Comparison of ENCODE assay signal across 22 cellular contexts in the genomic region with DNA sequence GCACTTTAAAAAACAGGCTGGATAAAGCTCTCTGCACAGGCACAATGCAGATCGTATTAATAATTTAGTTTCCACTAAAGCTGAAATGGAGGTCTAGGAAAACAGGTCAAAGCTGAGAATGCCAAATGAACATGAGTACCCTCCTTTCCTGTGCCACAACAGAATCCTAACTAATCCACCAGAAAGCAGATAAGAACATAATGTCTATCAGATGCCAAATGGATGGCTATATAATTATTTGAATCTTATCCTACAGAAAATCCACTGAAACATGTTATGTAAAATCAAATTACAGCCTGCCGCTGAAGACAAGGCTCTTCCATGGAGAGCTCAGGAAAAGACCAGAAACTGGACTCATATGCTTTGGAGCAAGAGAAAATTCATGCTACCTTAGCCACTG.
"Had no signal": no experiment of that assay in that cellular context is flagged by ENCODE, and none has a peak within 500 bp of the region (broad histone marks: within the 10 kb centered on the region; RNA-seq: fewer than 3 reads in every experiment).

No MANE protein-coding gene starts in this region.

- H3K27ac ChIP-seq: Peyer's patch, RWPE1, SJCRH30 had no signal

- H3K4me1 Mint-ChIP-seq: activated naive CD4-positive, alpha-beta T cell treated with anti-CD3 and anti-CD28 coated beads, Interleukin-2, amount 10 ng/mL, durations not matched to agents 7 days and 5 days; activated naive CD8-positive, alpha-beta T cell treated with anti-CD3 and anti-CD28 coated beads for 36 hours had no signal

- H3K9me3 Mint-ChIP-seq: activated CD8-positive, alpha-beta T cell treated with anti-CD3 and anti-CD28 coated beads for 36 hours; activated naive CD4-positive, alpha-beta T cell treated with anti-CD3 and anti-CD28 coated beads, Interleukin-2, amount 10 ng/mL, durations not matched to agents 7 days and 5 days; activated naive CD8-positive, alpha-beta T cell treated with anti-CD3 and anti-CD28 coated beads for 36 hours; activated T-cell treated with anti-CD3 and anti-CD28 coated beads, Interleukin-2, amount 50 U/mL, for 72 hours; activated T-helper 2 cell treated with anti-CD3 and anti-CD28 coated beads, Interferon-gamma antibody, Interleukin-2, Interleukin-4, amounts not matched to agents 10 μg/mL and 5 μg/mL and 100 μg/mL, durations not matched to agents 14 hours and 24 hours and 36 hours had no signal

- H3K27me3 Mint-ChIP-seq: activated CD4-positive, alpha-beta T cell treated with anti-CD3 and anti-CD28 coated beads for 36 hours; activated naive CD4-positive, alpha-beta T cell treated with anti-CD3 and anti-CD28 coated beads, Interleukin-2, amount 10 ng/mL, durations not matched to agents 7 days and 5 days; activated naive CD8-positive, alpha-beta T cell treated with anti-CD3 and anti-CD28 coated beads for 36 hours had no signal

- H3K4me3 ChIP-seq: Peyer's patch, SJCRH30 had no signal

- H3K27ac Mint-ChIP-seq: activated CD4-positive, alpha-beta T cell treated with anti-CD3 and anti-CD28 coated beads for 36 hours; activated CD8-positive, alpha-beta T cell treated with anti-CD3 and anti-CD28 coated beads for 36 hours; activated naive CD4-positive, alpha-beta T cell treated with anti-CD3 and anti-CD28 coated beads, Interleukin-2, amount 10 ng/mL, durations not matched to agents 7 days and 5 days; activated naive CD8-positive, alpha-beta T cell treated with anti-CD3 and anti-CD28 coated beads for 36 hours; activated T-cell treated with anti-CD3 and anti-CD28 coated beads, Interleukin-2, amount 50 U/mL, for 72 hours; activated T-helper 2 cell treated with anti-CD3 and anti-CD28 coated beads, Interferon-gamma antibody, Interleukin-2, Interleukin-4, amounts not matched to agents 10 μg/mL and 5 μg/mL and 100 μg/mL, durations not matched to agents 14 hours and 24 hours and 36 hours had no signal

- DNase-seq: activated CD4-positive, alpha-beta T cell treated with anti-CD3 and anti-CD28 coated beads for 36 hours; activated CD8-positive, alpha-beta memory T cell treated with anti-CD3 and anti-CD28 coated beads, Interleukin-2, amount 50 U/mL, for 4 hours; activated CD8-positive, alpha-beta T cell treated with anti-CD3 and anti-CD28 coated beads for 36 hours; activated gamma-delta T cell treated with Interleukin-2 at 50 U/mL for 16 hours; activated naive CD4-positive, alpha-beta T cell treated with anti-CD3 and anti-CD28 coated beads, Interleukin-2, amount 10 ng/mL, durations not matched to agents 7 days and 5 days; activated naive CD8-positive, alpha-beta T cell treated with anti-CD3 and anti-CD28 coated beads for 36 hours; activated T-cell treated with anti-CD3 and anti-CD28 coated beads, Interleukin-2, amount 50 U/mL, for 72 hours; cerebellar nuclear complex; Karpas-422; NCI-H1105 treated with DMSO at 0.1 percent for 48 hours; NCI-H1436 treated with DMSO at 0.1 percent for 48 hours; NCI-H187; NCI-H2081; NCI-H510A treated with DMSO at 0.1 percent for 48 hours; NK-92 treated with Interleukin-12 subunit alpha and Interleukin-12 subunit beta, amount 100 ng/mL, for 24 hours; Peyer's patch; Right ventricle myocardium superior; SJCRH30; T-helper 2 cell; T1000 had no signal

- H3K36me3 ChIP-seq: Peyer's patch, SJCRH30 had no signal

- H3K27me3 ChIP-seq: Peyer's patch, SJCRH30 had no signal

- H3K4me3 Mint-ChIP-seq: activated CD4-positive, alpha-beta T cell treated with anti-CD3 and anti-CD28 coated beads for 36 hours; activated CD8-positive, alpha-beta T cell treated with anti-CD3 and anti-CD28 coated beads for 36 hours; activated naive CD4-positive, alpha-beta T cell treated with anti-CD3 and anti-CD28 coated beads, Interleukin-2, amount 10 ng/mL, durations not matched to agents 7 days and 5 days; activated naive CD8-positive, alpha-beta T cell treated with anti-CD3 and anti-CD28 coated beads for 36 hours; activated T-cell treated with anti-CD3 and anti-CD28 coated beads, Interleukin-2, amount 50 U/mL, for 72 hours had no signal

- H3K9me3 ChIP-seq: Peyer's patch, SJCRH30 had no signal

- H3K4me1 ChIP-seq: Peyer's patch, SJCRH30 had no signal

- H3K36me3 Mint-ChIP-seq: activated naive CD4-positive, alpha-beta T cell treated with anti-CD3 and anti-CD28 coated beads, Interleukin-2, amount 10 ng/mL, durations not matched to agents 7 days and 5 days; activated naive CD8-positive, alpha-beta T cell treated with anti-CD3 and anti-CD28 coated beads for 36 hours had no signal
